Comparison of ENCODE assay signal across 7 cellular contexts in the genomic region with DNA sequence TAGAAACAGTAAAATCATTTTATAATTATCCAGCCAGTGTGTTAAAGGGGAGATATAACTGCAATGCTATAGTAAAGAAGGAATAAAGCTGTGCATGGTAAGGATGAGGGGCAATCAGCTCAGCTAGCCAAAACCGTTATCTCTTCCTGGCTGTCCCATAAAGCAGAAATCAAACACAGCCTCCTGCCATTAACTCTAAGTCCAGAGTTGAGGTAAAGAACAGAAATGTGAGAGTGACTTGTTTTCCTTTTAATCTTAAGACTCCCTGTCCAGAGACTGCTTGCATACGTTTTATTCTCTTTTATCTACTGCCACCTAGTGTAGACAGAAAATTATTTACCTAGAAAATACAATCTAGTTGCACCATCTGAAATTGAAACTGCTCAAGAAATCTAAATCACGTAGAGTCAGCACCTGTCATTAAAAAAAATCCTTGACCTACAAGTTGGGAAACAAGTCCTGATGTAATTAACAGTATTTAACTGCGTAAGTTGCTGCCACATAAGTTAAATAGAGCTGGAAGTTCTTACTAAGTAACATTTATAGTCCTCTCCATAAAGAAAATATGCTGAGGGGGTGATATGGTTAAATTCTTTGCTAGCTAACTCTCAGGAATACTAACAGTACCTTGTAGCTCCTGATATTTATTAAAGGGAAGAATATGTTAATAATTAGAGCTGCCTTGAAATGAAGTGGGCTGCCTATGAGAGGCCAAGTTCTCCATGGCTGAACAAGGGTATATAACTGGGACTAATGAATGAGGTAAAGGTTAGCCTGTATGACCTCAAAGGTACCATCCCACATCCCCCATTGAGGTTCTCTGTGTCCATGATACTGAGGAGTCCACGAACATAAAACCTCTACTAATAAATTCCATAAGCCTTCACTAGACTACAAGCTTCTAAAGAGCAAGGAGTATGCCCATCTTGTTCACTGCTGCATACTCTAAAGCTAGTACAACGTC.
DNase-seq lines count a peak whose midpoint lies in the region; ATAC-seq, FAIRE-seq and TF ChIP-seq lines count a peak whose summit lies in the region.

No MANE protein-coding gene starts in this region.

- H3K27ac Mint-ChIP-seq in MCF 10A (ENCODE audit: low read depth, unreplicated experiment): peak overlapping the region; percentile 9

- DNase-seq in GDM1 (lab: John Stamatoyannopoulos, UW) (peak; percentile 41), HuH-7 (ENCODE audit: low spot score) (peak; percentile 26), NOMO-1 treated with dmso at 0.1 percent for 144 hours (lab: John Stamatoyannopoulos, UW; ENCODE audit: unreplicated experiment) (peak; percentile 38), MCF 10A (ENCODE audit: unreplicated experiment) (peak; percentile 71), kidney (no peak), stomach (no peak)

- H3K4me3 ChIP-seq in kidney (ENCODE audit: low read length in 2 of 2): peak overlapping the region; percentile 43 to 44
- H3K4me3 ChIP-seq in stomach: peak overlapping the region in 3 of 4 donors; percentile 3 to 19 (median 14)

- no peaks in the 10 kb centered on the region for H3K27me3 Mint-ChIP-seq in MCF 10A (ENCODE audit: insufficient read depth, unreplicated experiment)

- H3K9ac ChIP-seq in kidney (ENCODE audit: low read length in 2 of 2): peak overlapping the region; percentile 45 to 52

- H3K9me3 ChIP-seq in kidney (ENCODE audit: control insufficient read depth in 1 of 2, low read length in 2 of 2): no peaks in the 10 kb centered on the region
- H3K9me3 ChIP-seq in stomach: no peaks in the 10 kb centered on the region

- H3K36me3 Mint-ChIP-seq in MCF 10A (ENCODE audit: insufficient read depth, unreplicated experiment): no peaks in the 10 kb centered on the region

- BruUV-seq in MCF 10A (replicated peaks; lab: Mats Ljungman, UMichigan): no TSS peak

- no peak for TF ChIP-seq EP300 in stomach (IDR thresholded peaks at IDR 0.05)

- peak; percentile 95 for ATAC-seq in GM21529 (IDR thresholded peaks at IDR 0.05; ENCODE audit: unreplicated experiment)

- H3K4me1 Mint-ChIP-seq in MCF 10A (ENCODE audit: insufficient read depth, unreplicated experiment): peaks cover 8% of the 10 kb centered on the region

- CTCF ChIA-PET in MCF 10A (lab: Yijun Ruan, JAX): interaction anchor here (0.6 to 6.4 kb wide), 60 partner anchors 9 to 1554 kb away, joined by 3 to 69 read pairs (median 4); a partner anchor contains a TSS

- H3K36me3 ChIP-seq in kidney (ENCODE audit: control insufficient read depth in 1 of 2, insufficient read depth in 2 of 2, low read length in 2 of 2) (no peaks in the 10 kb centered on the region), stomach (peaks cover 0 to 12% (median 1%) of the 10 kb centered on the region in 4 donors)

- peak overlapping the region; percentile 1 to 56 for H3K27ac ChIP-seq in kidney (ENCODE audit: low read depth in 2 of 2, low read length in 2 of 2)
- H3K27ac ChIP-seq in stomach: peak overlapping the region in 2 of 5 donors; percentile 45 to 48

- no peak for TF ChIP-seq POLR2A in stomach (IDR thresholded peaks at IDR 0.05)

- H3K27me3 ChIP-seq in stomach: no peaks in the 10 kb centered on the region

- no peaks in the 10 kb centered on the region for H3K9me3 Mint-ChIP-seq in MCF 10A (ENCODE audit: unreplicated experiment)

- POLR2A ChIA-PET in MCF 10A (lab: Yijun Ruan, JAX): interaction anchor here (0.9 to 3.0 kb wide), 8 partner anchors 10 to 444 kb away, joined by 3 to 25 read pairs (median 4); a partner anchor contains a TSS

- intact Hi-C loops in MCF 10A (cut with micrococcal nuclease): loop anchor here (1.0 to 5.0 kb wide), 6 partner anchors 110 to 443 kb away; a partner anchor contains a TSS
- intact Hi-C loops in kidney (cut with DNase I): loop anchor here (5.0 to 10.0 kb wide), 2 partner anchors 410 to 447 kb away; no protein-coding TSS in a partner anchor
- intact Hi-C loops in stomach (cut with DNase I; ENCODE audit: low total_unique reads): loop anchor here (5.0 kb wide), 1 partner anchor 410 kb away; no protein-coding TSS in a partner anchor

- H3K4me1 ChIP-seq in kidney (ENCODE audit: control insufficient read depth in 1 of 2, insufficient read depth in 1 of 2, low read depth in 1 of 2, low read length in 2 of 2) (peaks cover 0 to 3% of the 10 kb centered on the region in 2 donors), stomach (peaks cover 0 to 15% (median 7%) of the 10 kb centered on the region in 4 donors)

- WGBS in stomach, 5 donors: 17 to 26% (median 20%) methylated on average over 6 of the region's 6 CpGs

- peak; percentile 98 for FAIRE-seq in kidney (lab: Jason Lieb, UNC)

- H3K4me3 Mint-ChIP-seq in MCF 10A (ENCODE audit: unreplicated experiment): peak overlapping the region; percentile 20

- TF ChIP-seq CTCF in MCF 10A (IDR thresholded peaks at IDR 0.05; ENCODE audit: unreplicated experiment) (peak; percentile 48), kidney (IDR thresholded peaks at IDR 0.05; ENCODE audit: borderline replicate concordance, extremely low read depth, insufficient read depth) (peak; percentile 63), stomach (IDR thresholded peaks at IDR 0.05) (peak in 5 of 7 experiments; percentile 26 to 84 (median 61))

Comparison
In these comparisons a context has a peak if more than half of its experiments do, and no peak if none do; other contexts are left out.
1. DNase-seq: peak in GDM1 (single experiment), HuH-7 (single experiment), NOMO-1 treated with dmso at 0.1 percent for 144 hours (single experiment) and MCF 10A (single experiment); none in kidney (single experiment) and stomach (single experiment).
2. Peak in every context shown above with its lines, with median percentiles within 50 percentile points of each other: CTCF ChIP-seq.